In genomic region chr5:9056046-9056445, GRCh38 we compare ENCODE assay signal across 16 cellular contexts.
"Had no signal": no experiment of that assay in that cellular context is flagged by ENCODE, and none has a peak within 500 bp of the region (broad histone marks: within the 10 kb centered on the region; RNA-seq: fewer than 3 reads in every experiment).

No MANE protein-coding gene starts in this region.

- H3K9me3 Mint-ChIP-seq: activated CD4-positive, alpha-beta T cell treated with anti-CD3 and anti-CD28 coated beads, Interleukin-2, amount 10 ng/mL, durations not matched to agents 7 days and 5 days had no signal

- H3K4me3 Mint-ChIP-seq: activated CD4-positive, alpha-beta T cell treated with anti-CD3 and anti-CD28 coated beads, Interleukin-2, amount 10 ng/mL, durations not matched to agents 7 days and 5 days; stimulated activated naive CD8-positive, alpha-beta T cell treated with anti-CD3 and anti-CD28 coated beads, Interleukin-15, amount 100 ng/mL, for 72 hours; T-helper 17 cell had no signal

- H3K27ac Mint-ChIP-seq: activated CD4-positive, alpha-beta T cell treated with anti-CD3 and anti-CD28 coated beads, Interleukin-2, amount 10 ng/mL, durations not matched to agents 7 days and 5 days; T-helper 17 cell had no signal

- H3K4me1 ChIP-seq: testis had no signal

- H3K27ac ChIP-seq: cardiac muscle cell, spleen, testis, upper lobe of right lung had no signal

- H3K4me1 Mint-ChIP-seq: activated CD4-positive, alpha-beta T cell treated with anti-CD3 and anti-CD28 coated beads, Interleukin-2, amount 10 ng/mL, durations not matched to agents 7 days and 5 days; stimulated activated naive CD8-positive, alpha-beta T cell treated with anti-CD3 and anti-CD28 coated beads, Interleukin-15, amount 100 ng/mL, for 72 hours; T-helper 17 cell had no signal

- H3K9me3 ChIP-seq: spleen, testis, upper lobe of right lung had no signal

- FAIRE-seq: kidney had no signal

- H3K4me3 ChIP-seq: cardiac muscle cell, spleen, testis, upper lobe of right lung had no signal

- DNase-seq: activated CD4-positive, alpha-beta T cell treated with anti-CD3 and anti-CD28 coated beads, Interleukin-2, amount 10 ng/mL, durations not matched to agents 7 days and 5 days; activated CD4-positive, CD25-positive, alpha-beta regulatory T cell; activated naive CD4-positive, alpha-beta T cell treated with Interleukin-2 at 50 U/mL for 16 hours; activated T-cell treated with anti-CD3 and anti-CD28 coated beads for 4 hours; anterior cingulate cortex; erythroblast; hippocampal formation; kidney; spleen; stimulated activated CD4-positive, alpha-beta T cell treated with anti-CD3 and anti-CD28 coated beads, Interleukin-1b, Interleukin-23, amount 100 ng/mL, for 48 hours; stimulated activated naive CD8-positive, alpha-beta T cell treated with anti-CD3 and anti-CD28 coated beads, Interleukin-15, amount 100 ng/mL, for 72 hours; T-helper 17 cell; testis; upper lobe of right lung had no signal

- H3K27me3 Mint-ChIP-seq: activated CD4-positive, alpha-beta T cell treated with anti-CD3 and anti-CD28 coated beads, Interleukin-2, amount 10 ng/mL, durations not matched to agents 7 days and 5 days; stimulated activated naive CD8-positive, alpha-beta T cell treated with anti-CD3 and anti-CD28 coated beads, Interleukin-15, amount 100 ng/mL, for 72 hours; T-helper 17 cell had no signal

- H3K36me3 ChIP-seq: cardiac muscle cell, spleen, upper lobe of right lung had no signal

- H3K27me3 ChIP-seq: cardiac muscle cell, spleen, testis, upper lobe of right lung had no signal

- ATAC-seq: sciatic nerve; stimulated activated naive CD8-positive, alpha-beta T cell treated with anti-CD3 and anti-CD28 coated beads, Interleukin-15, amount 100 ng/mL, for 72 hours; T-helper 17 cell; upper lobe of right lung had no signal
